Comparison of ENCODE assay signal across 11 cellular contexts in the genomic region with DNA sequence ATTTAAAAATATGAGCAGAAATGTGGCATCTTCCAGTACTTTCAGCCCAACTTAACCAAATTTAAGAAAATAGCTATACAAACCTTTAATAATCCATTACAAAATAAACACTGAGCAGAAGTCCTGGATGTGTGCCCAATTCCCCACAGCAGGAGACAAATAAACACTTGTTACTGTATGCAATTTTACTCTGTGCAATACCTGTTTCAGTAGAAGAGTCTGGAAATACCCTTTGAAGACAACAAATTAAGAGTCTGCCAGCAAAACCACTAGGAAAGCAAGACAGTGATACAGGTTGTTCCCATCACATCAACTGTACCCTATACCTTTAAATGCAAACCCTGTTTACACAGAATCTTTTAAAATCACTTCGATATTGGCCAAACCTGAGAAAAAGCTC. TPM values are rescaled to one million over a fixed set of nuclear protein-coding genes. Genes with fewer than 3 reads are reported as not detected.
DNase-seq lines count a peak whose midpoint lies in the region; ATAC-seq and TF ChIP-seq lines count a peak whose summit lies in the region.
"Had no signal": no experiment of that assay in that cellular context is flagged by ENCODE, and none has a peak within 500 bp of the region (broad histone marks: within the 10 kb centered on the region; RNA-seq: fewer than 3 reads in every experiment).

No MANE protein-coding gene starts in this region.

- H4K20me1 ChIP-seq in osteoblast (ENCODE audit: insufficient read depth, low read length) = no peaks in the 10 kb centered on the region

- no peak overlapping the region for H3K27ac ChIP-seq in osteoblast (ENCODE audit: low read depth, low read length)
- H3K27ac ChIP-seq: BLaER1 had no signal

- H2AFZ ChIP-seq in osteoblast (ENCODE audit: low read length) = no peak overlapping the region

- H3K79me2 ChIP-seq in osteoblast (ENCODE audit: insufficient read depth, low read length) = peaks cover 26% of the 10 kb centered on the region

- TF ChIP-seq CTCF in osteoblast (IDR thresholded peaks at IDR 0.05; ENCODE audit: extremely low read depth, low read depth, low read length) = no peak

- H3K27ac Mint-ChIP-seq in stimulated activated naive CD8-positive, alpha-beta T cell treated with anti-CD3 and anti-CD28 coated beads, Interleukin-15, amount 100 ng/mL, for 72 hours = no peak overlapping the region
- H3K27ac Mint-ChIP-seq: nephron; stimulated activated naive CD8-positive, alpha-beta T cell treated with anti-CD3 and anti-CD28 coated beads, Interleukin-15, Interleukin-2, amounts not matched to agents 100 ng/mL and 50 ng/mL, for 24 hours had no signal

- peak; percentile 78 for ATAC-seq in stimulated activated naive CD8-positive, alpha-beta T cell treated with anti-CD3 and anti-CD28 coated beads, Interleukin-15, amount 100 ng/mL, for 72 hours
- ATAC-seq in stimulated activated naive CD8-positive, alpha-beta T cell treated with anti-CD3 and anti-CD28 coated beads, Interleukin-15, Interleukin-2, amounts not matched to agents 100 U/mL and 50 U/mL, for 24 hours = no peak
- no peak for ATAC-seq in GM18873 (IDR thresholded peaks at IDR 0.05; ENCODE audit: low FRiP score, unreplicated experiment)
- no peak for ATAC-seq in HG03175 (IDR thresholded peaks at IDR 0.05; ENCODE audit: unreplicated experiment)

- H3K4me1 ChIP-seq in osteoblast (ENCODE audit: insufficient read depth, low read length) = peaks cover 24% of the 10 kb centered on the region

- DNase-seq in stimulated activated naive CD8-positive, alpha-beta T cell treated with anti-CD3 and anti-CD28 coated beads, Interleukin-15, amount 100 ng/mL, for 72 hours = no peak
- DNase-seq in stimulated activated naive CD8-positive, alpha-beta T cell treated with anti-CD3 and anti-CD28 coated beads, Interleukin-15, Interleukin-2, amounts not matched to agents 100 U/mL and 50 U/mL, for 24 hours = no peak
- peak; percentile 60 for DNase-seq in NCI-H187 treated with DMSO at 0.1 percent for 48 hours (lab: John Stamatoyannopoulos, UW)
- DNase-seq in T47D (ENCODE audit: low read depth in 1 of 2, low spot score in 1 of 2) = peak; percentile 16 to 55
- DNase-seq in osteoblast (ENCODE audit: insufficient read length, low spot score, missing footprints) = no peak
- DNase-seq in islet precursor cell = no peak

- no peaks in the 10 kb centered on the region for H3K9me3 Mint-ChIP-seq in stimulated activated naive CD8-positive, alpha-beta T cell treated with anti-CD3 and anti-CD28 coated beads, Interleukin-15, amount 100 ng/mL, for 72 hours
- H3K9me3 Mint-ChIP-seq: nephron; stimulated activated naive CD8-positive, alpha-beta T cell treated with anti-CD3 and anti-CD28 coated beads, Interleukin-15, Interleukin-2, amounts not matched to agents 100 ng/mL and 50 ng/mL, for 24 hours had no signal

- no peaks in the 10 kb centered on the region for H3K27me3 ChIP-seq in osteoblast (ENCODE audit: insufficient read depth, low read length)
- H3K27me3 ChIP-seq: BLaER1 had no signal

- peaks cover 31% of the 10 kb centered on the region for H3K4me1 Mint-ChIP-seq in stimulated activated naive CD8-positive, alpha-beta T cell treated with anti-CD3 and anti-CD28 coated beads, Interleukin-15, amount 100 ng/mL, for 72 hours

- no peak overlapping the region for H3K4me3 Mint-ChIP-seq in stimulated activated naive CD8-positive, alpha-beta T cell treated with anti-CD3 and anti-CD28 coated beads, Interleukin-15, amount 100 ng/mL, for 72 hours
- H3K4me3 Mint-ChIP-seq: nephron; stimulated activated naive CD8-positive, alpha-beta T cell treated with anti-CD3 and anti-CD28 coated beads, Interleukin-15, Interleukin-2, amounts not matched to agents 100 ng/mL and 50 ng/mL, for 24 hours had no signal

- H3K27me3 Mint-ChIP-seq in stimulated activated naive CD8-positive, alpha-beta T cell treated with anti-CD3 and anti-CD28 coated beads, Interleukin-15, amount 100 ng/mL, for 72 hours = no peaks in the 10 kb centered on the region
- H3K27me3 Mint-ChIP-seq: stimulated activated naive CD8-positive, alpha-beta T cell treated with anti-CD3 and anti-CD28 coated beads, Interleukin-15, Interleukin-2, amounts not matched to agents 100 ng/mL and 50 ng/mL, for 24 hours had no signal

- no peaks in the 10 kb centered on the region for H3K36me3 ChIP-seq in osteoblast (ENCODE audit: insufficient read depth, low read length)

- no peak overlapping the region for H3K4me3 ChIP-seq in osteoblast (ENCODE audit: insufficient read depth, low read length)
- H3K4me3 ChIP-seq: BLaER1 had no signal

- in situ Hi-C loops in T47D (cut with HindIII; ENCODE audit: low pct_unique_long_range_greater_than_20kb, low sequenced_read_pairs) = no loop called here

- no peak overlapping the region for H3K4me2 ChIP-seq in osteoblast (ENCODE audit: insufficient read depth, low read length)
- H3K4me2 ChIP-seq: BLaER1 had no signal

- H3K9me3 ChIP-seq in osteoblast (ENCODE audit: low read depth, low read length) = no peaks in the 10 kb centered on the region
- H3K9me3 ChIP-seq: BLaER1 had no signal

RNA-seq across cellular contexts. Expression of a gene that starts 41.4 kb away (rescaled TPM):
- total RNA-seq in osteoblast = under 0.01 TPM in 1 of 2 replicates, not detected in the other

Comparison
In these comparisons a context has a peak if more than half of its experiments do, and no peak if none do; other contexts are left out.
1. DNase-seq: peak in NCI-H187 treated with DMSO at 0.1 percent for 48 hours (single experiment) and T47D (2 of 2); none in stimulated activated naive CD8-positive, alpha-beta T cell treated with anti-CD3 and anti-CD28 coated beads, Interleukin-15, amount 100 ng/mL, for 72 hours (0 of 2), stimulated activated naive CD8-positive, alpha-beta T cell treated with anti-CD3 and anti-CD28 coated beads, Interleukin-15, Interleukin-2, amounts not matched to agents 100 U/mL and 50 U/mL, for 24 hours (single experiment), osteoblast (single experiment) and islet precursor cell (single experiment).